In the genomic region with DNA sequence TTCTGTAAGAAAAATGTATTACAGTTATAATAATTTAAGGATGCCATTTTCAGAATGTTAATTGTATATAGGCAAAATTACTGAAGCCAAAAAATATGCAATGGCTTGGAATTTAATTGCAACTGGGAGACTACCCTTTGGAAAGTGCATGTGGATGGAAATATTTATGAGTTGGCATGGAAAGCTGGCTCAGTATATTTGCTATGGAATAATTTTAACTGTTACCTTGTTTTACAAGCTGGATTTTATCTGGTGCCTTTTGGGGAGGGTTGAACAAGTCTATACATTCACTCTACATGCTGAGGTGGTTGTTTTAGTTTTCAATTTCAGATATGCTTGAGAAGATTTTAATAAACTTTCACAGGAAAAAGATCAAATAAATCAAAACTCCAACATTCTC, we compare ENCODE assay signal across 22 cellular contexts.
A peak's percentile ranks its signal among the peaks of the same experiment; 100 is the strongest.
DNase-seq lines count a peak whose midpoint lies in the region; ATAC-seq and TF ChIP-seq lines count a peak whose summit lies in the region.
"Had no signal": no experiment of that assay in that cellular context is flagged by ENCODE, and none has a peak within 500 bp of the region (broad histone marks: within the 10 kb centered on the region; RNA-seq: fewer than 3 reads in every experiment).

No MANE protein-coding gene starts in this region.

- TF ChIP-seq CTCF in VCaP (conservative IDR thresholded peaks at IDR 0.05): no peak
- no peak for TF ChIP-seq CTCF in spleen (IDR thresholded peaks at IDR 0.05 in 8 of 11, conservative IDR thresholded peaks at IDR 0.05 in 3 of 11)

- no peaks in the 10 kb centered on the region for H3K36me3 ChIP-seq in spleen
- H3K36me3 ChIP-seq: BE2C, BLaER1 had no signal

- no peak overlapping the region for H3K4me3 ChIP-seq in spleen
- H3K4me3 ChIP-seq: BLaER1, GM12878 had no signal

- peak; percentile 87 for TF ChIP-seq EP300 in Ishikawa (IDR thresholded peaks at IDR 0.05; ENCODE audit: borderline replicate concordance)

- no peaks in the 10 kb centered on the region for H3K4me1 ChIP-seq in spleen
- H3K4me1 ChIP-seq: BE2C, BLaER1 had no signal

- intact Hi-C loops in spleen (cut with DNase I; ENCODE audit: low total_unique reads): no loop called here

- H3K27me3 ChIP-seq in spleen (replicated peaks in 1 of 7): no peaks in the 10 kb centered on the region
- H3K27me3 ChIP-seq: BE2C, BLaER1 had no signal

- H3K9me3 ChIP-seq in spleen: peaks cover 0 to 4% (median under 1%) of the 10 kb centered on the region in 8 donors
- H3K9me3 ChIP-seq: BE2C had no signal

- ATAC-seq in GM18867 (IDR thresholded peaks at IDR 0.05; ENCODE audit: unreplicated experiment): no peak
- ATAC-seq: GM12878 had no signal

- TF ChIP-seq POLR2A in spleen (IDR thresholded peaks at IDR 0.05): no peak

- H3K27ac ChIP-seq in VCaP (0 out of 2 replicates have a peak overlapping the region, but pooled peaks have one; percentile 7), spleen (no peak overlapping the region)
- H3K27ac ChIP-seq: BLaER1 had no signal

- TF ChIP-seq RAD21 in Ishikawa (IDR thresholded peaks at IDR 0.05; ENCODE audit: low read depth): no peak

- no peak for DNase-seq in spleen
- DNase-seq in NCI-H2196 treated with DMSO at 0.1 percent for 48 hours (lab: John Stamatoyannopoulos, UW; ENCODE audit: unreplicated experiment): no peak
- DNase-seq: 8988T; ACHN; BE2C; C1 segment of cervical spinal cord; CD4-positive, alpha-beta memory T cell; CD4-positive, CD25-positive, alpha-beta regulatory T cell; CD8-positive, alpha-beta memory T cell; COR-L47; DMS 273 treated with DMSO at 0.1 percent for 48 hours; DMS153; DMS53; DMS79; DND-41; EL; GDM1 had no signal

TF ChIP-seq in Ishikawa, 13 proteins besides CTCF, POLR2A, EP300 and RAD21:
- TF ChIP-seq FOXM1 (IDR thresholded peaks at IDR 0.05; ENCODE audit: borderline replicate concordance, low read depth) (peak; percentile 77), NFIC (IDR thresholded peaks at IDR 0.05) (peak; percentile 81), ZBTB7A (IDR thresholded peaks at IDR 0.05; ENCODE audit: low read depth) (no peak), TCF12 (IDR thresholded peaks at IDR 0.05; ENCODE audit: low read depth) (peak; percentile 70), TEAD4 (IDR thresholded peaks at IDR 0.05) (peak; percentile 55)
